In genomic region chr4:52982246-52982950, GRCh38 we compare ENCODE assay signal across 8 cellular contexts.
DNase-seq lines count a peak whose midpoint lies in the region; ATAC-seq and TF ChIP-seq lines count a peak whose summit lies in the region.

No MANE protein-coding gene starts in this region.

- ATAC-seq in left ventricle myocardium superior (peak; percentile 91), GM19467 (IDR thresholded peaks at IDR 0.05; ENCODE audit: unreplicated experiment) (no peak), GM21619 (IDR thresholded peaks at IDR 0.05; ENCODE audit: unreplicated experiment) (no peak)
- ATAC-seq in stimulated activated naive B cell treated with anti-CD40 and anti-IgM and Interleukin-4, amounts not matched to agents 10 μg/mL and 1 μg/mL and 100 μg/mL, for 72 hours (replicated peaks), result no peak

- 75 to 83% methylated on average over 2 of the region's 2 CpGs for WGBS in testis, 2 donors

- H3K27ac Mint-ChIP-seq in stimulated activated naive B cell treated with anti-CD40 and anti-IgM and Interleukin-4, amounts not matched to agents 10 μg/mL and 1 μg/mL and 100 μg/mL, for 72 hours, result no peak overlapping the region

- no peak overlapping the region for H3K4me3 Mint-ChIP-seq in stimulated activated naive B cell treated with anti-CD40 and anti-IgM and Interleukin-4, amounts not matched to agents 10 μg/mL and 1 μg/mL and 100 μg/mL, for 72 hours

- H3K27ac ChIP-seq in testis, result no peak overlapping the region

- no peaks in the 10 kb centered on the region for H3K9me3 Mint-ChIP-seq in stimulated activated naive B cell treated with anti-CD40 and anti-IgM and Interleukin-4, amounts not matched to agents 10 μg/mL and 1 μg/mL and 100 μg/mL, for 72 hours

- TF ChIP-seq POLR2A in testis (IDR thresholded peaks at IDR 0.05), result no peak

- peak; percentile 31 for DNase-seq in GM12865 (ENCODE audit: low read depth)
- peak; percentile 32 to 78 (median 73) for DNase-seq in NCI-H1417 (lab: John Stamatoyannopoulos, UW)
- DNase-seq in left ventricle myocardium superior, result no peak
- no peak for DNase-seq in testis
- DNase-seq in stimulated activated naive B cell treated with anti-CD40 and anti-IgM and Interleukin-4, amounts not matched to agents 10 μg/mL and 1 μg/mL and 100 μg/mL, for 72 hours, result no peak

- no peaks in the 10 kb centered on the region for H3K27me3 Mint-ChIP-seq in stimulated activated naive B cell treated with anti-CD40 and anti-IgM and Interleukin-4, amounts not matched to agents 10 μg/mL and 1 μg/mL and 100 μg/mL, for 72 hours

- no peaks in the 10 kb centered on the region for H3K27me3 ChIP-seq in testis

- H3K36me3 Mint-ChIP-seq in stimulated activated naive B cell treated with anti-CD40 and anti-IgM and Interleukin-4, amounts not matched to agents 10 μg/mL and 1 μg/mL and 100 μg/mL, for 72 hours, result peaks cover 2 to 7% of the 10 kb centered on the region in 2 donors

- peaks cover 14% of the 10 kb centered on the region for H3K4me1 ChIP-seq in testis

- TF ChIP-seq CTCF in GM12865 (IDR thresholded peaks at IDR 0.05; ENCODE audit: insufficient read depth, low read depth, low read length, missing control alignments) (peak; percentile 35), WI38 (IDR thresholded peaks at IDR 0.05; ENCODE audit: low read depth, low read length) (peak; percentile 58), testis (IDR thresholded peaks at IDR 0.05) (peak; percentile 45 to 79 (median 67))

- H3K4me1 Mint-ChIP-seq in stimulated activated naive B cell treated with anti-CD40 and anti-IgM and Interleukin-4, amounts not matched to agents 10 μg/mL and 1 μg/mL and 100 μg/mL, for 72 hours, result peaks cover 1 to 5% of the 10 kb centered on the region in 2 donors

- intact Hi-C loops in left ventricle myocardium superior (cut with micrococcal nuclease), result loop anchor here (5.0 to 10.0 kb wide), 5 partner anchors 68 to 750 kb away; no protein-coding TSS in a partner anchor
- intact Hi-C loops in testis (cut with DNase I; ENCODE audit: low total_unique reads), result loop anchor here (10.0 kb wide), 1 partner anchor 608 kb away; no protein-coding TSS in a partner anchor

- H3K4me3 ChIP-seq in GM12865 (ENCODE audit: low read depth, low read length) (no peak overlapping the region), WI38 (ENCODE audit: low read depth, low read length) (no peak overlapping the region), testis (no peak overlapping the region)

- H3K9me3 ChIP-seq in testis, result no peaks in the 10 kb centered on the region

- H3K36me3 ChIP-seq in testis (ENCODE audit: low read depth, missing control alignments), result no peaks in the 10 kb centered on the region

Comparison
In these comparisons a context has a peak if more than half of its experiments do, and no peak if none do; other contexts are left out.
1. DNase-seq: peak in GM12865 (single experiment) and NCI-H1417 (3 of 3); none in left ventricle myocardium superior (single experiment), testis (single experiment) and stimulated activated naive B cell treated with anti-CD40 and anti-IgM and Interleukin-4, amounts not matched to agents 10 μg/mL and 1 μg/mL and 100 μg/mL, for 72 hours (single experiment).
2. Peak in every context shown above with its lines, with median percentiles within 50 percentile points of each other: CTCF ChIP-seq.